Comparison of ENCODE assay signal across 26 cellular contexts in the genomic region with DNA sequence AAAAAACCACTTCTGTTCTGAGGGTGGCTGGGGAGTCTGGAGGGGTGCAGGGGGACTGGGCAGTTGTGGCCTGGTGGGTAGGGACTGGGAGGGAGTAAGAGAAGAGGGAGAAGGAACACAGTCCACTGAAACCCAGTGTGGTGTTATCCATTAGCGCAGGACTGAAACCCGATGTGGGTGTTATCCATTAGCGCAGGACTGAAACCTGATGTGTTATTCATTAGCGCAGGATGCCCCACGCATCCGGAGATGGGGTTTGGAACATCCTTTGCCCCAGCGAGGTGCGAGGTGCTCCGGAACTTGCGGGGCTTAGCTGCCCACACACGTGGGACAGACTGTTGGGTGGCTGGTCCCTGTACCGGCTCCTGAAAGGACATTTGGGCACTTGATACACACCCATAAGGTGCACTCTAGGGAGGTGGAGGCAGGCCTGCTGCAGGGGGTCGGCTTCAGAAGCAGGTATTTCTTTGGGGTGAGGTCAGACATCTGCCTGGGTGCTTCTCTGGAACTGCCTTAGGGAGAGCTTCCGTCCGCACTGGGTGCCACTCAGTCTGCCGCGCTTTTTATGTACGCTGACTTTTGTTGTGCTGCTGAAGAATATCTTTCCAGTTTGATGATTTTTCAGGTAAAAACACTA. TPM values are rescaled to one million over a fixed set of nuclear protein-coding genes. Genes with fewer than 3 reads are reported as not detected.
DNase-seq lines count a peak whose midpoint lies in the region; ATAC-seq, FAIRE-seq and TF ChIP-seq lines count a peak whose summit lies in the region.
"Had no signal": no experiment of that assay in that cellular context is flagged by ENCODE, and none has a peak within 500 bp of the region (broad histone marks: within the 10 kb centered on the region; RNA-seq: fewer than 3 reads in every experiment).

No MANE protein-coding gene starts in this region.

- no peaks in the 10 kb centered on the region for H3K9me3 Mint-ChIP-seq in GM23338
- H3K9me3 Mint-ChIP-seq: activated CD4-positive, alpha-beta memory T cell treated with anti-CD3 and anti-CD28 coated beads for 36 hours; immature natural killer cell had no signal

- H3K79me2 ChIP-seq in GM23338 (replicated peaks; ENCODE audit: insufficient read depth), result no peaks in the 10 kb centered on the region

- no peaks in the 10 kb centered on the region for H3F3A ChIP-seq in GM23338 (replicated peaks; ENCODE audit: low read depth)

- H3K36me3 Mint-ChIP-seq in GM23338 (ENCODE audit: low read depth), result no peaks in the 10 kb centered on the region; the same call in 2 of the 3 replicates
- H3K36me3 Mint-ChIP-seq: immature natural killer cell had no signal

- ATAC-seq in GM23338 (no peak), left lobe of liver (peak; percentile 2), pancreas (peak in 1 of 4 donors; percentile 16), GM21381 (IDR thresholded peaks at IDR 0.05; ENCODE audit: unreplicated experiment) (no peak), GM21528 (IDR thresholded peaks at IDR 0.05; ENCODE audit: low FRiP score, unreplicated experiment) (no peak), psoas muscle (no peak)
- ATAC-seq: heart right ventricle; naive thymus-derived CD4-positive, alpha-beta T cell had no signal

- H3K4me1 ChIP-seq in GM23338 (ENCODE audit: insufficient read depth) (no peaks in the 10 kb centered on the region), pancreas (no peaks in the 10 kb centered on the region), psoas muscle (no peaks in the 10 kb centered on the region)
- H3K4me1 ChIP-seq: heart right ventricle, suprapubic skin had no signal

- H3K4me2 ChIP-seq in GM23338, result 0 out of 2 replicates have a peak overlapping the region, but pooled peaks have one; percentile 32

- H3K9ac ChIP-seq in SK-N-MC (ENCODE audit: insufficient read length), result no peak overlapping the region

- no peaks in the 10 kb centered on the region for H3K9me2 ChIP-seq in GM23338 (ENCODE audit: insufficient read depth)

- FAIRE-seq in pancreas (lab: Jason Lieb, UNC) (no peak), GM19239 (lab: Jason Lieb, UNC) (no peak)
- FAIRE-seq: endometrium had no signal

- intact Hi-C loops in pancreas (cut with DNase I), result no loop called here
- intact Hi-C loops in psoas muscle (cut with DNase I), result no loop called here

- H3K36me3 ChIP-seq in GM23338 (ENCODE audit: insufficient read depth) (no peaks in the 10 kb centered on the region), SK-N-MC (ENCODE audit: insufficient read depth, low read length) (no peaks in the 10 kb centered on the region), pancreas (no peaks in the 10 kb centered on the region), psoas muscle (ENCODE audit: insufficient read depth in 1 of 2, low read depth in 1 of 2) (no peaks in the 10 kb centered on the region)
- H3K36me3 ChIP-seq: prostate gland had no signal

- WGBS in pancreas, 2 donors, result 77 to 78% methylated on average over 18 of the region's 18 CpGs
- WGBS in psoas muscle, 3 donors, result 85 to 90% (median 85%) methylated on average over 18 of the region's 18 CpGs

- H3K4me3 Mint-ChIP-seq in GM23338, result no peak overlapping the region
- H3K4me3 Mint-ChIP-seq: activated CD4-positive, alpha-beta memory T cell treated with anti-CD3 and anti-CD28 coated beads for 36 hours; immature natural killer cell had no signal

- H2AFZ ChIP-seq in GM23338, result no peak overlapping the region

- H3K27ac Mint-ChIP-seq in GM23338, result no peak overlapping the region
- H3K27ac Mint-ChIP-seq: activated CD4-positive, alpha-beta memory T cell treated with anti-CD3 and anti-CD28 coated beads for 36 hours; immature natural killer cell had no signal

- DNase-seq in GM23338 (ENCODE audit: low spot score) (no peak), SK-N-MC (ENCODE audit: low read depth, low spot score) (no peak), left lobe of liver (ENCODE audit: low spot score) (no peak), pancreas (no peak), psoas muscle (no peak), GM19239 (ENCODE audit: insufficient read length, low spot score) (no peak)
- DNase-seq: activated CD4-positive, alpha-beta memory T cell treated with anti-CD3 and anti-CD28 coated beads for 36 hours; activated naive CD4-positive, alpha-beta T cell treated with anti-CD3 and anti-CD28 coated beads, Interleukin-2, amount 50 U/mL, for 16 hours; aorta; DMS53; heart right ventricle; immature natural killer cell; Kasumi-1; naive thymus-derived CD4-positive, alpha-beta T cell; NCI-H1048; NCI-H2081 treated with DMSO at 0.1 percent for 48 hours; NCI-H510A; stimulated activated CD4-positive, alpha-beta T cell treated with anti-CD3 and anti-CD28 coated beads, Interleukin-4, amount 100 ng/mL, for 4 hours; T-helper 1 cell had no signal

- H3K4me1 Mint-ChIP-seq in GM23338, result peaks cover 21% of the 10 kb centered on the region
- H3K4me1 Mint-ChIP-seq: immature natural killer cell had no signal

- no peaks in the 10 kb centered on the region; the same call in 1 of the 2 replicates for H4K20me1 ChIP-seq in GM23338 (replicated peaks; ENCODE audit: insufficient read depth)

- H3K4me3 ChIP-seq in GM23338 (no peak overlapping the region), SK-N-MC (no peak overlapping the region), pancreas (no peak overlapping the region), psoas muscle (no peak overlapping the region)
- H3K4me3 ChIP-seq: heart right ventricle, prostate gland, suprapubic skin had no signal

- no peaks in the 10 kb centered on the region for H3K27me3 ChIP-seq in GM23338 (ENCODE audit: insufficient read depth)
- H3K27me3 ChIP-seq in pancreas, result no peaks in the 10 kb centered on the region
- no peaks in the 10 kb centered on the region for H3K27me3 ChIP-seq in psoas muscle (ENCODE audit: insufficient read depth in 3 of 3, low read length in 2 of 3)
- H3K27me3 ChIP-seq: heart right ventricle, suprapubic skin had no signal

- H3K9me3 ChIP-seq in SK-N-MC (ENCODE audit: low read depth, low read length) (no peaks in the 10 kb centered on the region), pancreas (no peaks in the 10 kb centered on the region), psoas muscle (no peaks in the 10 kb centered on the region)
- H3K9me3 ChIP-seq: heart right ventricle, prostate gland, suprapubic skin had no signal

- H3K27ac ChIP-seq in GM23338 (ENCODE audit: low read depth) (no peak overlapping the region), SK-N-MC (peak overlapping the region; percentile 54; the same call in 1 of the 2 replicates), pancreas (peak overlapping the region in 3 of 4 donors; percentile 16 to 37 (median 28)), psoas muscle (no peak overlapping the region)
- H3K27ac ChIP-seq: C4-2B, heart right ventricle, prostate gland, suprapubic skin, VCaP had no signal

- peaks cover 12% of the 10 kb centered on the region for H3K27me3 Mint-ChIP-seq in GM23338 (ENCODE audit: insufficient read depth, low read depth, poor library complexity)
- H3K27me3 Mint-ChIP-seq: activated CD4-positive, alpha-beta memory T cell treated with anti-CD3 and anti-CD28 coated beads for 36 hours; naive thymus-derived CD4-positive, alpha-beta T cell had no signal

- TF ChIP-seq CTCF in GM23338 (conservative IDR thresholded peaks at IDR 0.05; ENCODE audit: low read depth in 2 of 2) (no peak), pancreas (IDR thresholded peaks at IDR 0.05) (no peak), psoas muscle (IDR thresholded peaks at IDR 0.05) (no peak)

TF ChIP-seq in GM23338, 12 proteins besides CTCF, POLR2A, EP300 and RAD21 (continues in another document):
- TF ChIP-seq STAT1 (IDR thresholded peaks at IDR 0.05; ENCODE audit: unreplicated experiment) (no peak), CREB1 (CRISPR knock-in tag; IDR thresholded peaks at IDR 0.05; ENCODE audit: low read depth) (no peak), NANOG (IDR thresholded peaks at IDR 0.05; ENCODE audit: borderline replicate concordance) (no peak), ZNF331 (CRISPR knock-in tag; IDR thresholded peaks at IDR 0.05; ENCODE audit: low read depth) (no peak)

RNA-seq across cellular contexts. Expression of a gene that starts 20.3 kb away (rescaled TPM):
- 692 and 849 TPM in 2 replicates for total RNA-seq in GM23338 (2014; rRNA removed; shearing (Covaris generic))
- polyA plus RNA-seq in GM23338 (2016; fragmentation: Nextera tagmentation; extraction: Ambion mirVana), result 110 and 120 TPM in 2 replicates
- 267 TPM for total RNA-seq in left lobe of liver
- 10 to 100 TPM; 12.4 to 69.4 (median 31.5) TPM for total RNA-seq in pancreas
- polyA plus RNA-seq in pancreas, result 10 to 100 TPM; 31.8 to 50.2 TPM
- total RNA-seq in psoas muscle, result 10 to 100 TPM; 17.2 to 37.3 (median 23.4) TPM
- 10 to 100 TPM in 2 of 3 donors, 1 to 10 TPM in 1; 8.9 to 26.5 (median 12.0) TPM for polyA plus RNA-seq in psoas muscle

RNA-seq across cellular contexts. Expression of a gene that starts 52.7 kb away (rescaled TPM):
- 110 and 122 TPM in 2 replicates for total RNA-seq in GM23338 (2014; rRNA removed; shearing (Covaris generic))
- polyA plus RNA-seq in GM23338 (2016; fragmentation: Nextera tagmentation; extraction: Ambion mirVana), result 66.0 and 105 TPM in 2 replicates
- total RNA-seq in left lobe of liver, result 121 TPM
- total RNA-seq in pancreas, result 10 to 100 TPM; 56.0 to 89.2 (median 63.7) TPM
- 100 to 1,000 TPM; 138 to 186 TPM for polyA plus RNA-seq in pancreas
- 100 to 1,000 TPM in 3 of 4 donors, 10 to 100 TPM in 1; 72.6 to 136 (median 104) TPM for total RNA-seq in psoas muscle
- 100 to 1,000 TPM; 117 to 170 (median 133) TPM for polyA plus RNA-seq in psoas muscle

Comparison
In these comparisons a context has a peak if more than half of its experiments do, and no peak if none do; other contexts are left out.
1. H3K27ac ChIP-seq: peak in SK-N-MC (single experiment) and pancreas (3 of 4); none in GM23338 (single experiment) and psoas muscle (single experiment).